ENCODE assay signal across 8 cellular contexts in genomic region chr11:72813740-72814138, GRCh38. TPM values are rescaled to one million over a fixed set of nuclear protein-coding genes. Genes with fewer than 3 reads are reported as not detected.
DNase-seq lines count a peak whose midpoint lies in the region; ATAC-seq and TF ChIP-seq lines count a peak whose summit lies in the region.

No MANE protein-coding gene starts in this region.

- H3K4me3 ChIP-seq in DOHH2 (ENCODE audit: low read length) (peak overlapping the region; percentile 79), ovary (peak overlapping the region; percentile 60)

- H3K36me3 ChIP-seq in DOHH2 (ENCODE audit: control insufficient read depth, low read length): peaks cover 81% of the 10 kb centered on the region
- no peaks in the 10 kb centered on the region for H3K36me3 ChIP-seq in ovary

- H3K4me1 Mint-ChIP-seq in activated T-helper 1 cell treated with anti-CD3 and anti-CD28 coated beads, Interleukin-12 subunit alpha, Interleukin-12 subunit beta, Interleukin-2, Interleukin-4 antibody, amounts not matched to agents 30 ng/mL and 10 ng/mL and 1 ng/mL, durations not matched to agents 14 hours and 24 hours and 36 hours (ENCODE audit: low read depth): peaks cover 48% of the 10 kb centered on the region

- TF ChIP-seq CTCF in DOHH2 (IDR thresholded peaks at IDR 0.05; ENCODE audit: low read depth, low read length, poor library complexity, severe bottlenecking) (no peak), ovary (IDR thresholded peaks at IDR 0.05) (no peak)

- peak overlapping the region; percentile 84 for H3K4me2 ChIP-seq in DOHH2 (ENCODE audit: low read length)

- peak overlapping the region; percentile 97 for H3K27ac Mint-ChIP-seq in activated T-helper 1 cell treated with anti-CD3 and anti-CD28 coated beads, Interleukin-12 subunit alpha, Interleukin-12 subunit beta, Interleukin-2, Interleukin-4 antibody, amounts not matched to agents 30 ng/mL and 10 ng/mL and 1 ng/mL, durations not matched to agents 14 hours and 24 hours and 36 hours

- peaks cover 7% of the 10 kb centered on the region; the same call in 1 of the 2 replicates for H3F3A ChIP-seq in DOHH2 (ENCODE audit: control insufficient read depth, insufficient read depth)

- H3K9me3 ChIP-seq in DOHH2 (ENCODE audit: control insufficient read depth, insufficient read depth, low read length) (no peaks in the 10 kb centered on the region), ovary (no peaks in the 10 kb centered on the region)

- H3K79me2 ChIP-seq in DOHH2 (ENCODE audit: control insufficient read depth, low read length): peaks cover 71% of the 10 kb centered on the region

- H3K9me3 Mint-ChIP-seq in activated T-helper 1 cell treated with anti-CD3 and anti-CD28 coated beads, Interleukin-12 subunit alpha, Interleukin-12 subunit beta, Interleukin-2, Interleukin-4 antibody, amounts not matched to agents 30 ng/mL and 10 ng/mL and 1 ng/mL, durations not matched to agents 14 hours and 24 hours and 36 hours: no peaks in the 10 kb centered on the region

- WGBS in ovary, 3 donors: 0% methylated on average over 19 to 34 of the region's 34 CpGs

- intact Hi-C loops in activated T-helper 1 cell treated with anti-CD3 and anti-CD28 coated beads, Interleukin-12 subunit alpha, Interleukin-12 subunit beta, Interleukin-2, Interleukin-4 antibody, amounts not matched to agents 30 ng/mL and 10 ng/mL and 1 ng/mL, durations not matched to agents 14 hours and 24 hours and 36 hours (cut with micrococcal nuclease): loop anchor here (1.0 to 10.0 kb wide), 9 partner anchors 20 to 1779 kb away; partner anchors contain the start of genes ARAP1, CLPB, FCHSD2 and LAMTOR1
- intact Hi-C loops in ovary (cut with DNase I): loop anchor here in 1 of 4 donors (10.0 kb wide), 1 partner anchor 209 kb away; no protein-coding TSS in a partner anchor

- H3K4me1 ChIP-seq in DOHH2 (ENCODE audit: control insufficient read depth, low read length) (peaks cover 31% of the 10 kb centered on the region), ovary (ENCODE audit: insufficient read depth) (peaks cover 10% of the 10 kb centered on the region)

- peak overlapping the region; percentile 77 for H3K27ac ChIP-seq in DOHH2 (ENCODE audit: low read depth, low read length)
- peak overlapping the region; percentile 77 to 92 for H3K27ac ChIP-seq in ovary

- no peak for TF ChIP-seq EP300 in ovary (IDR thresholded peaks at IDR 0.05)

- peak overlapping the region; percentile 95 for H3K4me3 Mint-ChIP-seq in activated T-helper 1 cell treated with anti-CD3 and anti-CD28 coated beads, Interleukin-12 subunit alpha, Interleukin-12 subunit beta, Interleukin-2, Interleukin-4 antibody, amounts not matched to agents 30 ng/mL and 10 ng/mL and 1 ng/mL, durations not matched to agents 14 hours and 24 hours and 36 hours

- H3K27me3 Mint-ChIP-seq in activated T-helper 1 cell treated with anti-CD3 and anti-CD28 coated beads, Interleukin-12 subunit alpha, Interleukin-12 subunit beta, Interleukin-2, Interleukin-4 antibody, amounts not matched to agents 30 ng/mL and 10 ng/mL and 1 ng/mL, durations not matched to agents 14 hours and 24 hours and 36 hours (ENCODE audit: insufficient read depth): no peaks in the 10 kb centered on the region

- H3K9me2 ChIP-seq in DOHH2 (replicated peaks; ENCODE audit: control insufficient read depth, low read length): no peaks in the 10 kb centered on the region

- peak; percentile 51 for ATAC-seq in GM19395 (IDR thresholded peaks at IDR 0.05; ENCODE audit: unreplicated experiment)
- ATAC-seq in HG03439 (IDR thresholded peaks at IDR 0.05; ENCODE audit: unreplicated experiment): peak; percentile 49

- DNase-seq in NCI-H526 treated with DMSO at 0.1 percent for 48 hours (lab: John Stamatoyannopoulos, UW) (peak; percentile 81), globus pallidus (ENCODE audit: low spot score) (peak; percentile 85), ovary (peak in 3 of 5 donors; percentile 62 to 81 (median 78)), ecto neural progenitor cell (ENCODE audit: low spot score) (no peak)
- DNase-seq in activated T-helper 1 cell treated with anti-CD3 and anti-CD28 coated beads, Interleukin-12 subunit alpha, Interleukin-12 subunit beta, Interleukin-2, Interleukin-4 antibody, amounts not matched to agents 30 ng/mL and 10 ng/mL and 1 ng/mL, durations not matched to agents 14 hours and 24 hours and 36 hours (ENCODE audit: low spot score): no peak

- peaks cover 48% of the 10 kb centered on the region for H3K36me3 Mint-ChIP-seq in activated T-helper 1 cell treated with anti-CD3 and anti-CD28 coated beads, Interleukin-12 subunit alpha, Interleukin-12 subunit beta, Interleukin-2, Interleukin-4 antibody, amounts not matched to agents 30 ng/mL and 10 ng/mL and 1 ng/mL, durations not matched to agents 14 hours and 24 hours and 36 hours (ENCODE audit: low read depth)

- peak; percentile 40 for TF ChIP-seq POLR2A in ovary (IDR thresholded peaks at IDR 0.05)

- peaks cover 7% of the 10 kb centered on the region; the same call in 1 of the 2 replicates for H4K20me1 ChIP-seq in DOHH2 (ENCODE audit: control insufficient read depth, insufficient read depth, low read depth, low read length)

- H3K27me3 ChIP-seq in DOHH2 (ENCODE audit: control insufficient read depth, low read length): no peaks in the 10 kb centered on the region
- H3K27me3 ChIP-seq in ovary: no peaks in the 10 kb centered on the region

RNA-seq across cellular contexts. Expression of gene ATG16L2, which starts 0.5 kb away (rescaled TPM):
- total RNA-seq in activated T-helper 1 cell treated with anti-CD3 and anti-CD28 coated beads, Interleukin-12 subunit alpha, Interleukin-12 subunit beta, Interleukin-2, Interleukin-4 antibody, amounts not matched to agents 30 ng/mL and 10 ng/mL and 1 ng/mL, durations not matched to agents 14 hours and 24 hours and 36 hours: 69.2 and 71.1 TPM in 2 replicates
- total RNA-seq in ovary: 10 to 100 TPM; 25.2 to 42.3 (median 32.5) TPM
- 10 to 100 TPM; 21.8 to 29.2 TPM for polyA plus RNA-seq in ovary

RNA-seq across cellular contexts. Expression of gene STARD10, which starts 19.9 kb away (rescaled TPM):
- 19.8 and 23.9 TPM in 2 replicates for total RNA-seq in activated T-helper 1 cell treated with anti-CD3 and anti-CD28 coated beads, Interleukin-12 subunit alpha, Interleukin-12 subunit beta, Interleukin-2, Interleukin-4 antibody, amounts not matched to agents 30 ng/mL and 10 ng/mL and 1 ng/mL, durations not matched to agents 14 hours and 24 hours and 36 hours
- total RNA-seq in ovary: 10 to 100 TPM; 38.7 to 56.1 (median 46.3) TPM
- polyA plus RNA-seq in ovary: 10 to 100 TPM; 36.8 to 41.0 TPM

Comparison
In these comparisons a context has a peak if more than half of its experiments do, and no peak if none do; other contexts are left out.
1. DNase-seq: peak in NCI-H526 treated with DMSO at 0.1 percent for 48 hours (single experiment), globus pallidus (single experiment) and ovary (3 of 5); none in activated T-helper 1 cell treated with anti-CD3 and anti-CD28 coated beads, Interleukin-12 subunit alpha, Interleukin-12 subunit beta, Interleukin-2, Interleukin-4 antibody, amounts not matched to agents 30 ng/mL and 10 ng/mL and 1 ng/mL, durations not matched to agents 14 hours and 24 hours and 36 hours (single experiment) and ecto neural progenitor cell (single experiment).